ENCODE assay signal across 14 cellular contexts in genomic region chr11:47104337-47104950, GRCh38.
DNase-seq lines count a peak whose midpoint lies in the region; ATAC-seq lines count a peak whose summit lies in the region.
"Had no signal": no experiment of that assay in that cellular context is flagged by ENCODE, and none has a peak within 500 bp of the region (broad histone marks: within the 10 kb centered on the region; RNA-seq: fewer than 3 reads in every experiment).

No MANE protein-coding gene starts in this region.

- WGBS in mesendoderm (ENCODE audit: extremely low coverage, insufficient coverage, low lambda C conversion rate): no CpG with 5 or more reads among the region's 3 CpGs

- H3K4ac ChIP-seq in mesendoderm (ENCODE audit: low read depth, low read length): no peak overlapping the region

- no peaks in the 10 kb centered on the region for H3K36me3 Mint-ChIP-seq in activated naive CD4-positive, alpha-beta T cell treated with anti-CD3 and anti-CD28 coated beads, Interleukin-2, amount 50 U/mL, for 72 hours
- H3K36me3 Mint-ChIP-seq: naive thymus-derived CD8-positive, alpha-beta T cell had no signal

- H3K79me1 ChIP-seq in mesendoderm (ENCODE audit: low read length): no peaks in the 10 kb centered on the region

- H4K5ac ChIP-seq in mesendoderm (ENCODE audit: low read length): no peak overlapping the region

- no peak overlapping the region for H3K18ac ChIP-seq in mesendoderm (ENCODE audit: low read length)

- H3K27ac Mint-ChIP-seq in activated naive CD4-positive, alpha-beta T cell treated with anti-CD3 and anti-CD28 coated beads, Interleukin-2, amount 50 U/mL, for 72 hours: no peak overlapping the region
- H3K27ac Mint-ChIP-seq: dendritic cell treated with granulocyte-macrophage colony-stimulating factor and Interleukin-4, amounts not matched to agents 40 ng/mL and 50 ng/mL, for 4 days; naive thymus-derived CD8-positive, alpha-beta T cell had no signal

- no peak overlapping the region for H3K56ac ChIP-seq in mesendoderm (ENCODE audit: low read length)

- no peak overlapping the region for H2BK120ac ChIP-seq in mesendoderm (ENCODE audit: low read depth, low read length)

- no peak overlapping the region for H3K4me2 ChIP-seq in mesendoderm (ENCODE audit: low read length)

- H3K4me1 ChIP-seq in mesendoderm (ENCODE audit: control insufficient read depth, low read depth, low read length): peaks cover 9% of the 10 kb centered on the region

- no peaks in the 10 kb centered on the region for H3K9me3 Mint-ChIP-seq in activated naive CD4-positive, alpha-beta T cell treated with anti-CD3 and anti-CD28 coated beads, Interleukin-2, amount 50 U/mL, for 72 hours
- H3K9me3 Mint-ChIP-seq: dendritic cell treated with granulocyte-macrophage colony-stimulating factor and Interleukin-4, amounts not matched to agents 40 ng/mL and 50 ng/mL, for 4 days; naive thymus-derived CD8-positive, alpha-beta T cell; stimulated activated naive CD8-positive, alpha-beta T cell treated with anti-CD3 and anti-CD28 coated beads, Interleukin-15, amount 100 ng/mL, for 72 hours had no signal

- intact Hi-C loops in Right ventricle myocardium inferior (cut with DNase I): no loop called here

- H4K8ac ChIP-seq in mesendoderm (ENCODE audit: low read depth, low read length): no peak overlapping the region

- H2BK5ac ChIP-seq in mesendoderm (ENCODE audit: low read length): no peak overlapping the region

- H3K4me3 ChIP-seq in mesendoderm (ENCODE audit: low read length): no peak overlapping the region

- no peak for ATAC-seq in Right ventricle myocardium inferior
- ATAC-seq in activated naive CD4-positive, alpha-beta T cell treated with anti-CD3 and anti-CD28 coated beads, Interleukin-2, amount 50 U/mL, for 72 hours: no peak
- ATAC-seq: naive thymus-derived CD8-positive, alpha-beta T cell; stimulated activated naive CD8-positive, alpha-beta T cell treated with anti-CD3 and anti-CD28 coated beads, Interleukin-15, amount 100 ng/mL, for 72 hours had no signal

- no peak overlapping the region for H2BK15ac ChIP-seq in mesendoderm (replicated peaks; ENCODE audit: low read depth)

- H3K27me3 ChIP-seq in mesendoderm (ENCODE audit: insufficient read depth, low read length, poor library complexity): no peaks in the 10 kb centered on the region

- H2AK5ac ChIP-seq in mesendoderm (ENCODE audit: low read length): no peak overlapping the region

- no peak overlapping the region for H3K23ac ChIP-seq in mesendoderm (ENCODE audit: low read length)

- DNase-seq in AG08396 (ENCODE audit: low spot score) (peak; percentile 72), HuH-7 (ENCODE audit: low spot score) (peak; percentile 28), ecto neural progenitor cell (ENCODE audit: low spot score) (peak; percentile 52), mesendoderm (peak; percentile 88), Right ventricle myocardium inferior (ENCODE audit: missing footprints) (no peak), NCI-H187 (lab: John Stamatoyannopoulos, UW) (no peak)
- no peak for DNase-seq in activated naive CD4-positive, alpha-beta T cell treated with anti-CD3 and anti-CD28 coated beads, Interleukin-2, amount 50 U/mL, for 72 hours (ENCODE audit: low spot score in 2 of 2)
- no peak for DNase-seq in stimulated activated CD4-positive, alpha-beta T cell treated with anti-CD3 and anti-CD28 coated beads, Interleukin-4, amount 100 ng/mL, for 1 hour
- DNase-seq: activated effector memory CD4-positive, alpha-beta T cell treated with Interleukin-2 at 50 U/mL for 16 hours; KG1; naive thymus-derived CD8-positive, alpha-beta T cell; stimulated activated CD4-positive, alpha-beta T cell treated with anti-CD3 and anti-CD28 coated beads, Interleukin-1b, Interleukin-23, amount 100 ng/mL, for 48 hours; stimulated activated naive CD8-positive, alpha-beta T cell treated with anti-CD3 and anti-CD28 coated beads, Interleukin-15, amount 100 ng/mL, for 72 hours had no signal

- H3K27ac ChIP-seq in mesendoderm (ENCODE audit: low read depth, low read length): peak overlapping the region; percentile 56

- no peaks in the 10 kb centered on the region for H3K79me2 ChIP-seq in mesendoderm (ENCODE audit: control insufficient read depth, insufficient read depth, low read length)

- H3K36me3 ChIP-seq in mesendoderm (ENCODE audit: control insufficient read depth, insufficient read depth, low read length): no peaks in the 10 kb centered on the region

- H3K9ac ChIP-seq in mesendoderm (ENCODE audit: low read length): no peak overlapping the region

Comparison
In these comparisons a context has a peak if more than half of its experiments do, and no peak if none do; other contexts are left out.
1. DNase-seq: peak in AG08396 (single experiment), HuH-7 (single experiment), ecto neural progenitor cell (single experiment) and mesendoderm (single experiment); none in Right ventricle myocardium inferior (single experiment), NCI-H187 (0 of 2), activated naive CD4-positive, alpha-beta T cell treated with anti-CD3 and anti-CD28 coated beads, Interleukin-2, amount 50 U/mL, for 72 hours (0 of 2) and stimulated activated CD4-positive, alpha-beta T cell treated with anti-CD3 and anti-CD28 coated beads, Interleukin-4, amount 100 ng/mL, for 1 hour (single experiment).